Comparison of ENCODE assay signal across 17 cellular contexts in genomic region chr1:79633456-79633855, GRCh38.
DNase-seq lines count a peak whose midpoint lies in the region; ATAC-seq and TF ChIP-seq lines count a peak whose summit lies in the region.
"Had no signal": no experiment of that assay in that cellular context is flagged by ENCODE, and none has a peak within 500 bp of the region (broad histone marks: within the 10 kb centered on the region; RNA-seq: fewer than 3 reads in every experiment).

No MANE protein-coding gene starts in this region.

- H3K4me3 ChIP-seq in mammary epithelial cell (replicated peaks in 1 of 3; ENCODE audit: insufficient read depth in 1 of 3, low read depth in 2 of 3, low read length in 3 of 3) (no peak overlapping the region), heart left ventricle (no peak overlapping the region)
- H3K4me3 ChIP-seq: HAP-1, SK-N-MC had no signal

- H3K36me3 Mint-ChIP-seq in immature natural killer cell = peaks cover 0 to 4% (median 0%) of the 10 kb centered on the region in 3 donors
- H3K36me3 Mint-ChIP-seq: stimulated activated effector memory CD8-positive, alpha-beta T cell treated with anti-CD3 and anti-CD28 coated beads, Interleukin-12 subunit alpha, Interleukin-12 subunit beta, amount 100 ng/mL, for 72 hours had no signal

- peaks cover 0 to 1% (median 0%) of the 10 kb centered on the region in 3 donors for H3K27me3 Mint-ChIP-seq in immature natural killer cell (ENCODE audit: low read depth in 3 of 3)

- no peak overlapping the region for H3K27ac Mint-ChIP-seq in immature natural killer cell
- H3K27ac Mint-ChIP-seq: stimulated activated effector memory CD8-positive, alpha-beta T cell treated with anti-CD3 and anti-CD28 coated beads, Interleukin-12 subunit alpha, Interleukin-12 subunit beta, amount 100 ng/mL, for 72 hours had no signal

- no peak overlapping the region for H2AFZ ChIP-seq in mammary epithelial cell (ENCODE audit: low read depth, low read length)

- no peaks in the 10 kb centered on the region for H3K4me1 Mint-ChIP-seq in immature natural killer cell
- H3K4me1 Mint-ChIP-seq: stimulated activated effector memory CD8-positive, alpha-beta T cell treated with anti-CD3 and anti-CD28 coated beads, Interleukin-12 subunit alpha, Interleukin-12 subunit beta, amount 100 ng/mL, for 72 hours had no signal

- no TSS peak for BruUV-seq in mammary epithelial cell (replicated peaks; lab: Mats Ljungman, UMichigan)

- H3K79me2 ChIP-seq in mammary epithelial cell (ENCODE audit: insufficient read depth, low read length) = no peaks in the 10 kb centered on the region

- H3K27ac ChIP-seq in mammary epithelial cell (ENCODE audit: insufficient read depth, low read depth, low read length) (no peak overlapping the region), heart left ventricle (no peak overlapping the region)
- H3K27ac ChIP-seq: SK-N-MC had no signal

- 87% methylated on average over 1 of the region's 1 CpG for WGBS in mammary epithelial cell (ENCODE audit: low coverage, missing lambda C conversion rate)
- 86 to 94% (median 91%) methylated on average over 1 of the region's 1 CpG for WGBS in heart left ventricle, 4 donors

- in situ Hi-C loops in mammary epithelial cell (cut with MboI; ENCODE audit: low sequenced_read_pairs in 2 of 2) = no loop called here

- no peaks in the 10 kb centered on the region for H3K4me1 ChIP-seq in mammary epithelial cell (ENCODE audit: insufficient read depth, low read length)
- no peaks in the 10 kb centered on the region for H3K4me1 ChIP-seq in heart left ventricle
- H3K4me1 ChIP-seq: HAP-1 had no signal

- peak; percentile 29 for DNase-seq in GM04504 (ENCODE audit: low read depth)
- peak; percentile 19 for DNase-seq in LHCN-M2 (ENCODE audit: low read depth)
- peak; percentile 35 for DNase-seq in mammary epithelial cell
- peak; percentile 22 for DNase-seq in non-pigmented ciliary epithelial cell (ENCODE audit: low read depth)
- no peak for DNase-seq in immature natural killer cell
- DNase-seq in nucleus accumbens (lab: John Stamatoyannopoulos, UW) = no peak
- no peak for DNase-seq in heart left ventricle
- DNase-seq: activated CD4-positive, alpha-beta T cell treated with anti-CD3 and anti-CD28 coated beads for 1 hour; caudate nucleus; NCI-H1048; NCI-H526 treated with DMSO at 0.1 percent for 48 hours; occipital lobe had no signal

- H3K4me3 Mint-ChIP-seq in immature natural killer cell = no peak overlapping the region
- H3K4me3 Mint-ChIP-seq: stimulated activated effector memory CD8-positive, alpha-beta T cell treated with anti-CD3 and anti-CD28 coated beads, Interleukin-12 subunit alpha, Interleukin-12 subunit beta, amount 100 ng/mL, for 72 hours had no signal

- H3K27me3 ChIP-seq in mammary epithelial cell (ENCODE audit: insufficient read depth, low read length) (no peaks in the 10 kb centered on the region), heart left ventricle (no peaks in the 10 kb centered on the region)

- CTCF ChIA-PET in mammary epithelial cell (lab: Charles Lee; ENCODE audit: low non-redundant PET) = no interaction called here

- no peak overlapping the region for H3K4me2 ChIP-seq in mammary epithelial cell (ENCODE audit: insufficient read depth, low read depth, low read length)

- ATAC-seq in HG02588 (IDR thresholded peaks at IDR 0.05; ENCODE audit: unreplicated experiment) (no peak), heart left ventricle (no peak)
- ATAC-seq: left lobe of liver; stimulated activated effector memory CD8-positive, alpha-beta T cell treated with anti-CD3 and anti-CD28 coated beads, Interleukin-12 subunit alpha, Interleukin-12 subunit beta, amount 100 ng/mL, for 72 hours had no signal

- dilution Hi-C loops in mammary epithelial cell (cut with HindIII; ENCODE audit: low sequenced_read_pairs) = no loop called here

- peaks cover 4 to 43% (median 22%) of the 10 kb centered on the region in 6 donors for H3K9me3 Mint-ChIP-seq in immature natural killer cell

- no peak for TF ChIP-seq POLR2A in heart left ventricle (IDR thresholded peaks at IDR 0.05)

- intact Hi-C loops in mammary epithelial cell (cut with micrococcal nuclease) = no loop called here
- intact Hi-C loops in heart left ventricle (cut with DNase I) = no loop called here

- TF ChIP-seq CTCF in mammary epithelial cell (conservative IDR thresholded peaks at IDR 0.05 in 1 of 2, IDR thresholded peaks at IDR 0.05 in 1 of 2; ENCODE audit: extremely low read depth in 1 of 2, insufficient read depth in 1 of 2, low read depth in 1 of 2, low read length in 2 of 2) = no peak
- no peak for TF ChIP-seq CTCF in heart left ventricle (IDR thresholded peaks at IDR 0.05)

- H3K9me3 ChIP-seq in mammary epithelial cell (replicated peaks; ENCODE audit: insufficient read depth, low read length) = no peaks in the 10 kb centered on the region
- no peaks in the 10 kb centered on the region for H3K9me3 ChIP-seq in heart left ventricle
- H3K9me3 ChIP-seq: HAP-1 had no signal

- H4K20me1 ChIP-seq in mammary epithelial cell (ENCODE audit: insufficient read depth, low read length) = no peaks in the 10 kb centered on the region

- H3K9ac ChIP-seq in mammary epithelial cell (ENCODE audit: insufficient read depth, low read length) = no peak overlapping the region

- H3K36me3 ChIP-seq in mammary epithelial cell (ENCODE audit: insufficient read depth, low read length) (no peaks in the 10 kb centered on the region), heart left ventricle (no peaks in the 10 kb centered on the region)
- H3K36me3 ChIP-seq: HAP-1 had no signal

Comparison
In these comparisons a context has a peak if more than half of its experiments do, and no peak if none do; other contexts are left out.
1. DNase-seq: peak in GM04504 (single experiment), LHCN-M2 (single experiment), mammary epithelial cell (single experiment) and non-pigmented ciliary epithelial cell (single experiment); none in immature natural killer cell (0 of 3), nucleus accumbens (0 of 56) and heart left ventricle (0 of 5).